ENCODE assay signal across 31 cellular contexts in the genomic region with DNA sequence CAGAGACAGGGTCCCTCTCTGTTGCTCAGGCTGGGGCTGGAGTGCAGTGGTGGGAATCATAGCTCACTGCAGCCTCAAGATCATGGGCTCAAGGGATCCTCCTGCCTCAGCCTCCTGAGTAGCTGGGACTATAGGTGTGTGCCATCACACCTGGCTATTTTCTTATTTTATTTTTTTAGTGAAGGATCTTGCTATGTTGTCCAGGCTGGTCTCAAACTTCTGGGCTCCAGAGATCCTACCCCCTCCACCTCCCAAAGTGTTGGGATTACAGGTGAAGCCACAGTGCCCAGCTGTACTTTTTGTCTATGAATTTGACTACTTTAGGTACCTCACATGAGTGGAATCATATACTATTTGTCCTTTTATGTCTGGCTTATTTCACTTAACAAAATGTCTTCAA. TPM values are rescaled to one million over a fixed set of nuclear protein-coding genes. Genes with fewer than 3 reads are reported as not detected.
DNase-seq lines count a peak whose midpoint lies in the region; ATAC-seq, FAIRE-seq and TF ChIP-seq lines count a peak whose summit lies in the region.
"Had no signal": no experiment of that assay in that cellular context is flagged by ENCODE, and none has a peak within 500 bp of the region (broad histone marks: within the 10 kb centered on the region; RNA-seq: fewer than 3 reads in every experiment).

No MANE protein-coding gene starts in this region.

- no peak overlapping the region for H3K27ac ChIP-seq in HEK293 (ENCODE audit: extremely low read depth, low read depth, low read length)
- peak overlapping the region; percentile 94 for H3K27ac ChIP-seq in SK-N-MC
- no peak overlapping the region for H3K27ac ChIP-seq in K562 (ENCODE audit: extremely low read depth, low read depth, low read length)
- no peak overlapping the region for H3K27ac ChIP-seq in colonic mucosa
- H3K27ac ChIP-seq in aorta (ENCODE audit: low read depth in 1 of 2, low read length in 2 of 2), result no peak overlapping the region
- H3K27ac ChIP-seq: A549; BLaER1; BLaER1 treated with 17β-estradiol and CSF1 and Interleukin-3, amounts not matched to agents 10 nM and 100 nM had no signal

- H3K36me3 ChIP-seq in HEK293 (ENCODE audit: control insufficient read depth in 2 of 2, insufficient read depth in 1 of 2, low read length in 2 of 2), result no peaks in the 10 kb centered on the region
- no peaks in the 10 kb centered on the region for H3K36me3 ChIP-seq in SK-N-MC (ENCODE audit: insufficient read depth, low read length)
- H3K36me3 ChIP-seq in K562 (ENCODE audit: control insufficient read depth, insufficient read depth, low read length), result no peaks in the 10 kb centered on the region
- H3K36me3 ChIP-seq in colonic mucosa, result no peaks in the 10 kb centered on the region
- no peaks in the 10 kb centered on the region for H3K36me3 ChIP-seq in aorta (ENCODE audit: control insufficient read depth in 1 of 2, insufficient read depth in 2 of 2, low read length in 1 of 2)
- H3K36me3 ChIP-seq: BE2C; BLaER1; BLaER1 treated with 17β-estradiol and CSF1 and Interleukin-3, amounts not matched to agents 10 nM and 100 nM had no signal

- H3K9ac ChIP-seq in SK-N-MC (ENCODE audit: insufficient read length) (no peak overlapping the region), K562 (ENCODE audit: insufficient read depth in 1 of 2, low read depth in 2 of 2, low read length in 2 of 2) (no peak overlapping the region), colonic mucosa (ENCODE audit: low read depth in 2 of 2, low read length in 2 of 2) (no peak overlapping the region)
- H3K9ac ChIP-seq: BLaER1; BLaER1 treated with 17β-estradiol and CSF1 and Interleukin-3, amounts not matched to agents 10 nM and 100 nM had no signal

- POLR2A ChIA-PET in HEK293 (lab: Yijun Ruan, JAX), result no interaction called here
- POLR2A ChIA-PET in K562 (lab: Yijun Ruan, JAX), result no interaction called here

- H3K4me3 ChIP-seq in HEK293 (ENCODE audit: low read depth, low read length), result no peak overlapping the region
- no peak overlapping the region for H3K4me3 ChIP-seq in SK-N-MC
- H3K4me3 ChIP-seq in K562, result no peak overlapping the region
- no peak overlapping the region for H3K4me3 ChIP-seq in colonic mucosa
- H3K4me3 ChIP-seq in aorta (ENCODE audit: low read length in 2 of 2), result no peak overlapping the region
- H3K4me3 ChIP-seq: A549; BLaER1; BLaER1 treated with 17β-estradiol and CSF1 and Interleukin-3, amounts not matched to agents 10 nM and 100 nM had no signal

- peaks cover 8% of the 10 kb centered on the region for H3K4me1 ChIP-seq in HEK293 (ENCODE audit: control insufficient read depth, insufficient read depth, low read length)
- H3K4me1 ChIP-seq in K562 (replicated peaks in 1 of 2; ENCODE audit: control insufficient read depth in 2 of 2, insufficient read depth in 2 of 2, low read length in 2 of 2), result no peaks in the 10 kb centered on the region; a peak in 1 of 5 replicates
- H3K4me1 ChIP-seq in colonic mucosa, result no peaks in the 10 kb centered on the region
- H3K4me1 ChIP-seq in aorta (ENCODE audit: control insufficient read depth in 1 of 2, insufficient read depth in 2 of 2, low read length in 2 of 2), result no peaks in the 10 kb centered on the region
- H3K4me1 ChIP-seq: BE2C; BLaER1 treated with 17β-estradiol and CSF1 and Interleukin-3, amounts not matched to agents 10 nM and 100 nM had no signal

- H3K27me3 ChIP-seq in K562 (ENCODE audit: control insufficient read depth in 2 of 2, insufficient read depth in 2 of 2, low read length in 2 of 2), result peaks cover 0 to 6% of the 10 kb centered on the region in 2 experiments; a peak in 3 of 5 replicates
- H3K27me3 ChIP-seq in colonic mucosa, result no peaks in the 10 kb centered on the region
- no peaks in the 10 kb centered on the region for H3K27me3 ChIP-seq in aorta (ENCODE audit: control insufficient read depth in 1 of 2, insufficient read depth in 2 of 2, low read length in 1 of 2)
- H3K27me3 ChIP-seq: BE2C; BLaER1; BLaER1 treated with 17β-estradiol and CSF1 and Interleukin-3, amounts not matched to agents 10 nM and 100 nM had no signal

- no peak for TF ChIP-seq POLR2A in K562 (conservative IDR thresholded peaks at IDR 0.05)

- intact Hi-C loops in K562 (cut with micrococcal nuclease), result no loop called here
- intact Hi-C loops in colonic mucosa (cut with DNase I), result no loop called here
- intact Hi-C loops in aorta (cut with DNase I), result loop anchor here in 1 of 2 donors (5.0 kb wide), 1 partner anchor 47 kb away; a partner anchor contains a TSS

- BruUV-seq in K562 (replicated peaks; lab: Mats Ljungman, UMichigan), result no TSS peak

- DNase-seq in SK-N-MC (ENCODE audit: low read depth, low spot score) (no peak), K562 (ENCODE audit: extremely low read depth in 1 of 4, low spot score in 3 of 4) (no peak), colonic mucosa (no peak), aorta (no peak)
- DNase-seq: 8988T; ACHN; AML-193; BE2C; C1 segment of cervical spinal cord; Caco-2; Calu3; CD4-positive, alpha-beta memory T cell; CD4-positive, alpha-beta T cell; CD4-positive, CD25-positive, alpha-beta regulatory T cell; CD8-positive, alpha-beta memory T cell; CD8-positive, alpha-beta T cell; COR-L47; DMS 273 treated with DMSO at 0.1 percent for 48 hours; DMS153; DMS53; DMS79; DMS79 treated with DMSO at 0.1 percent for 48 hours; DND-41; EL had no signal

- no peak for TF ChIP-seq RAD21 in K562 (CRISPR knock-in tag; conservative IDR thresholded peaks at IDR 0.05 in 1 of 2, IDR thresholded peaks at IDR 0.05 in 1 of 2)

- in situ Hi-C loops in K562 (cut with MboI), result no loop called here

- H3K4me2 ChIP-seq in K562 (ENCODE audit: insufficient read depth, low read length), result no peak overlapping the region
- H3K4me2 ChIP-seq: A549; BLaER1; BLaER1 treated with 17β-estradiol and CSF1 and Interleukin-3, amounts not matched to agents 10 nM and 100 nM had no signal

- no peak overlapping the region for H2AFZ ChIP-seq in K562 (ENCODE audit: low read depth, low read length)

- ATAC-seq in K562, result no peak
- no peak for ATAC-seq in HG03520 (IDR thresholded peaks at IDR 0.05; ENCODE audit: unreplicated experiment)
- ATAC-seq in aorta (ENCODE audit: low FRiP score), result no peak
- ATAC-seq: A549; CD8-positive, alpha-beta T cell had no signal

- H4K20me1 ChIP-seq in K562 (replicated peaks; ENCODE audit: control insufficient read depth, insufficient read depth, low read length), result no peaks in the 10 kb centered on the region
- H4K20me1 ChIP-seq: BLaER1; BLaER1 treated with 17β-estradiol and CSF1 and Interleukin-3, amounts not matched to agents 10 nM and 100 nM had no signal

- TF ChIP-seq EP300 in K562 (IDR thresholded peaks at IDR 0.05; ENCODE audit: low read length), result no peak

- H3K9me1 ChIP-seq in K562 (ENCODE audit: control insufficient read depth, insufficient read depth, low read length), result no peaks in the 10 kb centered on the region

- H3K9me3 ChIP-seq in HEK293 (ENCODE audit: control insufficient read depth, insufficient read depth, low read depth, low read length) (no peaks in the 10 kb centered on the region), SK-N-MC (ENCODE audit: low read depth, low read length) (no peaks in the 10 kb centered on the region), K562 (replicated peaks; ENCODE audit: control insufficient read depth, insufficient read depth, low read depth, low read length) (no peaks in the 10 kb centered on the region), colonic mucosa (no peaks in the 10 kb centered on the region), aorta (ENCODE audit: control insufficient read depth, low read length) (no peaks in the 10 kb centered on the region)
- H3K9me3 ChIP-seq: A549, BE2C, Caco-2 had no signal

- CTCF ChIA-PET in HEK293 (lab: Yijun Ruan, JAX), result no interaction called here
- CTCF ChIA-PET in K562 (lab: Yijun Ruan, JAX; ENCODE audit: low intra/inter-chr PET ratio), result no interaction called here

- H3K79me2 ChIP-seq in K562 (ENCODE audit: control insufficient read depth, insufficient read depth, low read length), result no peaks in the 10 kb centered on the region

- TF ChIP-seq CTCF in HEK293 (tag by site-specific recombination; IDR thresholded peaks at IDR 0.05) (no peak), K562 (IDR thresholded peaks at IDR 0.05 in 2 of 3, conservative IDR thresholded peaks at IDR 0.05 in 1 of 3; ENCODE audit: insufficient read depth in 2 of 3, low read depth in 1 of 3, low read length in 3 of 3) (no peak), colonic mucosa (IDR thresholded peaks at IDR 0.05) (no peak)

- no peak for FAIRE-seq in K562 (lab: Jason Lieb, UNC)
- FAIRE-seq: A204.1, A549, D721Med had no signal

TF ChIP-seq in HEK293, 187 proteins besides CTCF, POLR2A, EP300 and RAD21 (continues in another document):
- TF ChIP-seq ZNF610 (tag by site-specific recombination; IDR thresholded peaks at IDR 0.05; ENCODE audit: borderline replicate concordance), result no peak
- TF ChIP-seq ZNF571 (tag by site-specific recombination; IDR thresholded peaks at IDR 0.05), result no peak
- no peak for TF ChIP-seq ZNF596 (tag by site-specific recombination; IDR thresholded peaks at IDR 0.05)
- no peak for TF ChIP-seq ZNF138 (tag by site-specific recombination; IDR thresholded peaks at IDR 0.05; ENCODE audit: borderline replicate concordance)

TF ChIP-seq in K562, 482 proteins besides CTCF, POLR2A, EP300 and RAD21:
- TF ChIP-seq CSDE1 (IDR thresholded peaks at IDR 0.05) (no peak), ZNF3 (CRISPR knock-in tag; IDR thresholded peaks at IDR 0.05) (no peak), ZNF121 (CRISPR knock-in tag; conservative IDR thresholded peaks at IDR 0.05) (peak; percentile 58)

RNA-seq across cellular contexts. Expression of a gene that starts 49.1 kb away (rescaled TPM):
- 80.4 and 149 TPM in 2 replicates for total RNA-seq in K562 (2011; cell fraction: chromatin; rRNA removed; ENCODE audit: low replicate concordance)
- total RNA-seq in K562 (2011; cell fraction: nucleolus; rRNA removed), result 38.4 and 42.5 TPM in 2 replicates
- total RNA-seq in K562 (2011; cell fraction: nucleoplasm; rRNA removed), result 78.7 and 84.5 TPM in 2 replicates
- total RNA-seq in K562 (2014; rRNA removed) (29.1 and 32.2 TPM in 2 replicates), K562 (2014; rRNA removed; fragmentation: Illumina TruSeq; extraction: Trizol) (66.1 and 71.1 TPM in 2 replicates), K562 (2015; rRNA removed; fragmentation: Illumina TruSeq; extraction: Trizol) (35.7 and 41.8 TPM in 2 replicates), K562 (2021) (52.0 and 54.5 TPM in 2 replicates), colonic mucosa (100 to 1,000 TPM; 190 to 308 TPM), aorta (100 to 1,000 TPM; 124 to 130 TPM)
- polyA plus RNA-seq in K562 (2011; rRNA removed) (39.8 and 58.1 TPM in 2 replicates), K562 (2014; fragmentation: Illumina TruSeq; extraction: Trizol) (38.0 and 42.8 TPM in 2 replicates), K562 (2014; fragmentation: Nextera tagmentation; extraction: Ambion mirVana) (10 to 100 TPM in 1 of 2 experiments, 1 to 10 TPM in 1; 9.8 to 14.7 TPM), K562 (2014; rRNA removed) (40.0 and 47.3 TPM in 2 replicates), aorta (10 to 100 TPM; 13.4 to 32.6 TPM)
- 16.9 and 27.0 TPM in 2 replicates for polyA plus RNA-seq in K562 (2011; cell fraction: cytosol; rRNA removed)
- polyA plus RNA-seq in K562 (2011; cell fraction: nucleus; rRNA removed), result 75.8 and 76.8 TPM in 2 replicates
- polyA plus RNA-seq in K562 (2012), result 30.7 and 45.2 TPM in 2 replicates
- polyA minus RNA-seq in K562 (2011; rRNA and poly(A)+ RNA removed), result 47.6 and 51.1 TPM in 2 replicates
- polyA minus RNA-seq in K562 (2011; cell fraction: cytosol; rRNA and poly(A)+ RNA removed), result 11.4 and 25.4 TPM in 2 replicates
- polyA minus RNA-seq in K562 (2011; cell fraction: nucleus; rRNA and poly(A)+ RNA removed), result 13.3 and 20.2 TPM in 2 replicates
